ENCODE assay signal across 8 cellular contexts in the genomic region with DNA sequence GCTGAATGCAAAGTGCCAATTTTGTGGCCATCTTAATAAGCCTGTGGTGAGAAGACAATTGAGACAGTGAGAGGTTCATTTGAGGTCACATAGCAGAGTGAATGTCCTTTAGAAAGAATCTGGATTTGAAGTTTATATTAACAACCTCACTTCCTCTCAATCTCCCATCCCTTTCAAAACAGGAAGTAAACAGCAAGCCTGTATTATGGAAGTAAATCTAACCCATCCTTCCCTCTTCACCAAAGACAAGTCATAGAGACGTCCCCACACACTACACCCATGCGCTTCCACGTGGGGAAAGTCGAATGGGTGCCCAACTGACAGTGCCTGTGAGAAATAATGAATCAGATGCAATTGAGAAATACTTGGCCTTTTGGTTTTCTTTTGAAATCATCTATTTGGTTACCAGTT. TPM values are rescaled to one million over a fixed set of nuclear protein-coding genes. Genes with fewer than 3 reads are reported as not detected.
A peak's percentile ranks its signal among the peaks of the same experiment; 100 is the strongest.
DNase-seq lines count a peak whose midpoint lies in the region; ATAC-seq, FAIRE-seq and TF ChIP-seq lines count a peak whose summit lies in the region.

No MANE protein-coding gene starts in this region.

- H3K27me3 ChIP-seq in astrocyte (ENCODE audit: insufficient read depth, low read length): no peaks in the 10 kb centered on the region

- H3K4me1 Mint-ChIP-seq in astrocyte (ENCODE audit: low read depth, unreplicated experiment): peaks cover 24% of the 10 kb centered on the region

- no peaks in the 10 kb centered on the region for H3K9me3 Mint-ChIP-seq in astrocyte (ENCODE audit: unreplicated experiment)

- in situ Hi-C loops in ACHN (cut with HindIII; ENCODE audit: low pct_ligation_motif_present, low pct_unique_long_range_greater_than_20kb, low sequenced_read_pairs) (no loop called here), G401 (cut with HindIII; ENCODE audit: low sequenced_read_pairs) (no loop called here)

- peak overlapping the region; percentile 39; the same call in 1 of the 2 replicates for H2AFZ ChIP-seq in OCI-LY7 (ENCODE audit: low read length)
- peak overlapping the region; percentile 8 for H2AFZ ChIP-seq in astrocyte (ENCODE audit: low read depth, low read length)

- ATAC-seq in omental fat pad (ENCODE audit: low FRiP score) (peak; percentile 88), GM18498 (IDR thresholded peaks at IDR 0.05; ENCODE audit: unreplicated experiment) (no peak)

- H3K9me3 ChIP-seq in OCI-LY7 (ENCODE audit: low read length) (no peaks in the 10 kb centered on the region), astrocyte (ENCODE audit: insufficient read depth, low read depth, low read length) (no peaks in the 10 kb centered on the region)

- no peaks in the 10 kb centered on the region for H3K36me3 ChIP-seq in OCI-LY7 (ENCODE audit: insufficient read depth, low read length)
- no peaks in the 10 kb centered on the region for H3K36me3 ChIP-seq in astrocyte (ENCODE audit: insufficient read depth, low read length)

- no peak for TF ChIP-seq CTCF in OCI-LY7 (conservative IDR thresholded peaks at IDR 0.05; ENCODE audit: low read length)
- TF ChIP-seq CTCF in astrocyte (IDR thresholded peaks at IDR 0.05; ENCODE audit: insufficient read depth, low read depth, low read length): no peak
- no peak for TF ChIP-seq CTCF in omental fat pad (IDR thresholded peaks at IDR 0.05)

- H3K4me1 ChIP-seq in OCI-LY7 (ENCODE audit: insufficient read depth, low read length, poor library complexity, severe bottlenecking): peaks cover 36% of the 10 kb centered on the region
- peaks cover 26% of the 10 kb centered on the region for H3K4me1 ChIP-seq in astrocyte (ENCODE audit: insufficient read depth, low read length)

- H4K20me1 ChIP-seq in OCI-LY7 (ENCODE audit: insufficient read depth, low read length) (no peaks in the 10 kb centered on the region), astrocyte (ENCODE audit: insufficient read depth, low read length) (no peaks in the 10 kb centered on the region)

- H3K27me3 Mint-ChIP-seq in astrocyte (ENCODE audit: low read depth, unreplicated experiment): peaks cover 2% of the 10 kb centered on the region

- DNase-seq in AG20443 (ENCODE audit: low spot score): peak; percentile 77
- DNase-seq in OCI-LY7 (ENCODE audit: low spot score): peak; percentile 21
- DNase-seq in astrocyte (ENCODE audit: low read depth): peak; percentile 5
- DNase-seq in omental fat pad (ENCODE audit: low spot score): peak; percentile 27
- no peak for DNase-seq in ACHN
- no peak for DNase-seq in DMS79 (lab: John Stamatoyannopoulos, UW)
- no peak for DNase-seq in G401 (ENCODE audit: low spot score)

- intact Hi-C loops in OCI-LY7 (cut with micrococcal nuclease; ENCODE audit: unreplicated experiment): no loop called here

- peak overlapping the region; percentile 17 for H3K4me3 Mint-ChIP-seq in astrocyte (ENCODE audit: unreplicated experiment)

- no peak overlapping the region for H3K9ac ChIP-seq in astrocyte (ENCODE audit: low read length)

- peak overlapping the region; percentile 10 for H3K27ac ChIP-seq in OCI-LY7 (ENCODE audit: low read depth, low read length, poor library complexity, severe bottlenecking)
- no peak overlapping the region for H3K27ac ChIP-seq in astrocyte (ENCODE audit: low read depth, low read length)

- H3K4me3 ChIP-seq in OCI-LY7 (ENCODE audit: low read depth, low read length, poor library complexity, severe bottlenecking): no peak overlapping the region
- no peak overlapping the region for H3K4me3 ChIP-seq in astrocyte (ENCODE audit: insufficient read depth, low read depth, low read length)

- no peaks in the 10 kb centered on the region for H3K36me3 Mint-ChIP-seq in astrocyte (ENCODE audit: low read depth, unreplicated experiment)

- H3K9me2 ChIP-seq in OCI-LY7 (ENCODE audit: insufficient read depth, low read length): no peaks in the 10 kb centered on the region

- no TSS peak for BruUV-seq in OCI-LY7 (replicated peaks; lab: Mats Ljungman, UMichigan)

- POLR2A ChIA-PET in OCI-LY7 (lab: Charles Lee): interaction anchor here (1.4 kb wide), 1 partner anchor 18 kb away, joined by 4 read pairs; no protein-coding TSS in a partner anchor

- no peak for FAIRE-seq in astrocyte (lab: Jason Lieb, UNC)

- no peaks in the 10 kb centered on the region for H3K79me2 ChIP-seq in OCI-LY7 (ENCODE audit: insufficient read depth, low read depth, low read length)
- no peaks in the 10 kb centered on the region for H3K79me2 ChIP-seq in astrocyte (ENCODE audit: insufficient read depth, low read length)

- H3K4me2 ChIP-seq in OCI-LY7 (ENCODE audit: low read length) (0 out of 2 replicates have a peak overlapping the region, but pooled peaks have one; percentile 5), astrocyte (ENCODE audit: low read length) (no peak overlapping the region)

- H3K27ac Mint-ChIP-seq in astrocyte (ENCODE audit: unreplicated experiment): no peak overlapping the region

- CTCF ChIA-PET in OCI-LY7 (lab: Charles Lee; ENCODE audit: unreplicated experiment): no interaction called here

RNA-seq across cellular contexts. Expression of a gene that starts 28.8 kb away (rescaled TPM):
- total RNA-seq in OCI-LY7 (2014; rRNA removed; shearing (Covaris generic)): 229 and 319 TPM in 2 replicates
- 244 and 303 TPM in 2 replicates for total RNA-seq in OCI-LY7 (2022)
- total RNA-seq in astrocyte: 64.8 and 69.9 TPM in 2 replicates
- 100 to 1,000 TPM; 117 to 186 (median 151) TPM for total RNA-seq in omental fat pad
- total RNA-seq in G401 (2014; rRNA removed; shearing (Covaris generic)): 28.2 and 37.3 TPM in 2 replicates

RNA-seq across cellular contexts. Expression of a gene that starts 49.1 kb away (rescaled TPM):
- 36.1 and 41.9 TPM in 2 replicates for total RNA-seq in OCI-LY7 (2014; rRNA removed; shearing (Covaris generic))
- total RNA-seq in OCI-LY7 (2022) (43.7 and 54.5 TPM in 2 replicates), astrocyte (41.2 and 43.1 TPM in 2 replicates), omental fat pad (10 to 100 TPM in 3 of 4 donors, 1 to 10 TPM in 1; 9.8 to 38.2 (median 11.8) TPM)
- total RNA-seq in G401 (2014; rRNA removed; shearing (Covaris generic)): 68.3 and 75.5 TPM in 2 replicates

RNA-seq across cellular contexts. Expression of a gene that starts 49.5 kb away (rescaled TPM):
- total RNA-seq in OCI-LY7 (2014; rRNA removed; shearing (Covaris generic)): 27.7 and 30.7 TPM in 2 replicates
- total RNA-seq in OCI-LY7 (2022): 33.2 and 35.2 TPM in 2 replicates
- 27.1 and 28.9 TPM in 2 replicates for total RNA-seq in astrocyte
- 10 to 100 TPM in 3 of 4 donors, 1 to 10 TPM in 1; 6.8 to 12.5 (median 11.2) TPM for total RNA-seq in omental fat pad
- 23.8 TPM in 2 replicates for total RNA-seq in G401 (2014; rRNA removed; shearing (Covaris generic))

Comparison
In these comparisons a context has a peak if more than half of its experiments do, and no peak if none do; other contexts are left out.
1. DNase-seq: peak in AG20443 (single experiment), OCI-LY7 (single experiment), astrocyte (single experiment) and omental fat pad (single experiment); none in ACHN (single experiment), DMS79 (single experiment) and G401 (single experiment).